8 cellular contexts compared by ENCODE assay signal in genomic region chr1:27418326-27418761, GRCh38. TPM values are rescaled to one million over a fixed set of nuclear protein-coding genes. Genes with fewer than 3 reads are reported as not detected.
A peak's percentile ranks its signal among the peaks of the same experiment; 100 is the strongest.
DNase-seq lines count a peak whose midpoint lies in the region; ATAC-seq and TF ChIP-seq lines count a peak whose summit lies in the region.

No MANE protein-coding gene starts in this region.

- WGBS in sigmoid colon, 2 donors: 35 to 47% methylated on average over 8 of the region's 8 CpGs

- H3K27me3 ChIP-seq in sigmoid colon: no peaks in the 10 kb centered on the region

- ATAC-seq in GM19395 (IDR thresholded peaks at IDR 0.05; ENCODE audit: unreplicated experiment) (peak; percentile 74), HG02981 (IDR thresholded peaks at IDR 0.05; ENCODE audit: unreplicated experiment) (no peak)

- H3K9me3 ChIP-seq in sigmoid colon: no peaks in the 10 kb centered on the region

- H3K36me3 ChIP-seq in sigmoid colon: peaks cover 21 to 42% (median 35%) of the 10 kb centered on the region in 4 donors

- no peak for TF ChIP-seq POLR2A in sigmoid colon (IDR thresholded peaks at IDR 0.05)

- H3K27ac ChIP-seq in sigmoid colon: peak overlapping the region; percentile 81 to 91 (median 85)

- TF ChIP-seq CTCF in AG09319 (IDR thresholded peaks at IDR 0.05; ENCODE audit: low read depth, low read length): no peak
- no peak for TF ChIP-seq CTCF in sigmoid colon (IDR thresholded peaks at IDR 0.05)

- peak in 1 of 4 donors; percentile 73 for TF ChIP-seq EP300 in sigmoid colon (IDR thresholded peaks at IDR 0.05)

- no peak overlapping the region for H3K4me3 ChIP-seq in sigmoid colon

- peaks cover 0 to 59% (median 46%) of the 10 kb centered on the region in 4 donors for H3K4me1 ChIP-seq in sigmoid colon

- intact Hi-C loops in sigmoid colon (cut with DNase I): loop anchor here (2.0 kb wide), 1 partner anchor 70 kb away; no protein-coding TSS in a partner anchor

- peak; percentile 68 for DNase-seq in AG09319 (ENCODE audit: extremely low read depth, low read depth)
- peak; percentile 79 for DNase-seq in NCI-H226
- peak in 49 of 56 donors; percentile 18 to 85 (median 57) for DNase-seq in amygdala (lab: John Stamatoyannopoulos, UW)
- peak; percentile 63 to 79 for DNase-seq in hippocampal formation (lab: John Stamatoyannopoulos, UW)
- DNase-seq in sigmoid colon: peak; percentile 95
- no peak for DNase-seq in NCI-H1930 (lab: John Stamatoyannopoulos, UW)

RNA-seq across cellular contexts. Expression of gene GPR3, which starts 25.9 kb away (rescaled TPM):
- 1 to 10 TPM in 1 of 4 donors, under 1 TPM in 1, not detected in 2; 0.36 to 2.0 TPM for total RNA-seq in sigmoid colon
- polyA plus RNA-seq in sigmoid colon: under 1 TPM in 1 of 3 donors, not detected in 2; 0.54 TPM

RNA-seq across cellular contexts. Expression of gene CD164L2, which starts 35.2 kb away (rescaled TPM):
- total RNA-seq in sigmoid colon: not detected
- polyA plus RNA-seq in sigmoid colon: 1 to 10 TPM in 2 of 3 donors, not detected in 1; 1.2 to 1.9 TPM

RNA-seq across cellular contexts. Expression of gene FCN3, which starts 43.7 kb away (rescaled TPM):
- 1 to 10 TPM in 3 of 4 donors, under 1 TPM in 1; 0.49 to 4.5 (median 1.8) TPM for total RNA-seq in sigmoid colon
- 1 to 10 TPM; 1.2 to 4.6 (median 4.1) TPM for polyA plus RNA-seq in sigmoid colon

RNA-seq across cellular contexts. Expression of gene MAP3K6, which starts 51.6 kb away (rescaled TPM):
- 10 to 100 TPM; 18.2 to 50.4 (median 26.8) TPM for total RNA-seq in sigmoid colon
- 10 to 100 TPM in 1 of 3 donors, 1 to 10 TPM in 2; 3.7 to 23.9 (median 9.0) TPM for polyA plus RNA-seq in sigmoid colon

Comparison
In these comparisons a context has a peak if more than half of its experiments do, and no peak if none do; other contexts are left out.
1. DNase-seq: peak in AG09319 (single experiment), NCI-H226 (single experiment), amygdala (49 of 56), hippocampal formation (2 of 2) and sigmoid colon (single experiment); none in NCI-H1930 (0 of 2).